ENCODE assay signal across 23 cellular contexts in genomic region chr2:182694189-182694588, GRCh38.
"Had no signal": no experiment of that assay in that cellular context is flagged by ENCODE, and none has a peak within 500 bp of the region (broad histone marks: within the 10 kb centered on the region; RNA-seq: fewer than 3 reads in every experiment).

No MANE protein-coding gene starts in this region.

- H3K27ac Mint-ChIP-seq: activated CD8-positive, alpha-beta memory T cell treated with anti-CD3 and anti-CD28 coated beads, Interleukin-2, amount 10 ng/mL, durations not matched to agents 7 days and 5 days; activated naive CD4-positive, alpha-beta T cell treated with anti-CD3 and anti-CD28 coated beads for 36 hours; activated naive CD8-positive, alpha-beta T cell; brain; T-helper 1 cell treated with Interleukin-12 subunit alpha and Interleukin-12 subunit beta and Interleukin-4 antibody, amounts not matched to agents 30 μg/mL and 1 μg/mL, for 36 hours; WTC11 had no signal

- H3K36me3 Mint-ChIP-seq: activated CD8-positive, alpha-beta memory T cell treated with anti-CD3 and anti-CD28 coated beads, Interleukin-2, amount 10 ng/mL, durations not matched to agents 7 days and 5 days; activated naive CD8-positive, alpha-beta T cell; brain; WTC11 had no signal

- H3K4me1 Mint-ChIP-seq: activated CD8-positive, alpha-beta memory T cell treated with anti-CD3 and anti-CD28 coated beads, Interleukin-2, amount 10 ng/mL, durations not matched to agents 7 days and 5 days; central memory CD8-positive, alpha-beta T cell; WTC11 had no signal

- H3K27me3 Mint-ChIP-seq: activated naive CD8-positive, alpha-beta T cell; brain had no signal

- DNase-seq: activated CD4-positive, alpha-beta T cell treated with anti-CD3 and anti-CD28 coated beads for 48 hours; activated CD4-positive, alpha-beta T cell treated with anti-CD3 and anti-CD28 coated beads, Interleukin-2, amount 50 U/mL, for 48 hours; activated CD4-positive, CD25-positive, alpha-beta regulatory T cell treated with anti-CD3 and anti-CD28 coated beads, Interleukin-2, amount 50 U/mL, for 72 hours; activated CD8-positive, alpha-beta memory T cell treated with anti-CD3 and anti-CD28 coated beads, Interleukin-2, amount 10 ng/mL, durations not matched to agents 7 days and 5 days; activated effector memory CD4-positive, alpha-beta T cell treated with anti-CD3 and anti-CD28 coated beads, Interleukin-2, amount 50 U/mL, for 16 hours; activated naive CD4-positive, alpha-beta T cell treated with anti-CD3 and anti-CD28 coated beads for 36 hours; activated T-cell treated with anti-CD3 and anti-CD28 coated beads, Interleukin-2, amount 50 U/mL, for 4 hours; amygdala; Karpas-422; MM.1S; NCI-H1105; NCI-H1436 treated with DMSO at 0.1 percent for 48 hours; NCI-H1930; NCI-H2171; NCI-H2227 treated with DMSO at 0.1 percent for 48 hours; NCI-H524; Peyer's patch; Right ventricle myocardium superior had no signal

- ATAC-seq: activated CD8-positive, alpha-beta memory T cell treated with anti-CD3 and anti-CD28 coated beads, Interleukin-2, amount 10 ng/mL, durations not matched to agents 7 days and 5 days; activated T-cell treated with anti-CD3 and anti-CD28 coated beads, Interleukin-2, amount 50 U/mL, for 4 hours; WTC11 had no signal

- H3K9me3 Mint-ChIP-seq: activated naive CD4-positive, alpha-beta T cell treated with anti-CD3 and anti-CD28 coated beads for 36 hours; activated T-cell treated with anti-CD3 and anti-CD28 coated beads, Interleukin-2, amount 50 U/mL, for 4 hours; central memory CD8-positive, alpha-beta T cell; T-helper 1 cell treated with Interleukin-12 subunit alpha and Interleukin-12 subunit beta and Interleukin-4 antibody, amounts not matched to agents 30 μg/mL and 1 μg/mL, for 36 hours had no signal

- H3K4me3 Mint-ChIP-seq: activated CD8-positive, alpha-beta memory T cell treated with anti-CD3 and anti-CD28 coated beads, Interleukin-2, amount 10 ng/mL, durations not matched to agents 7 days and 5 days; activated naive CD4-positive, alpha-beta T cell treated with anti-CD3 and anti-CD28 coated beads for 36 hours; activated naive CD8-positive, alpha-beta T cell; activated T-cell treated with anti-CD3 and anti-CD28 coated beads, Interleukin-2, amount 50 U/mL, for 4 hours; brain; central memory CD8-positive, alpha-beta T cell; T-helper 1 cell treated with Interleukin-12 subunit alpha and Interleukin-12 subunit beta and Interleukin-4 antibody, amounts not matched to agents 30 μg/mL and 1 μg/mL, for 36 hours; WTC11 had no signal
